Comparison of ENCODE assay signal across 8 cellular contexts in genomic region chr4:7803992-7804758, GRCh38.
A peak's percentile ranks its signal among the peaks of the same experiment; 100 is the strongest.
DNase-seq lines count a peak whose midpoint lies in the region; ATAC-seq and TF ChIP-seq lines count a peak whose summit lies in the region.

No MANE protein-coding gene starts in this region.

- no peak overlapping the region for H3K4me3 ChIP-seq in OCI-LY3 (ENCODE audit: low read length)

- peak overlapping the region; percentile 46; the same call in 1 of the 2 replicates for H2AFZ ChIP-seq in OCI-LY3 (ENCODE audit: low read depth, low read length)

- H3K4me1 ChIP-seq in ES-I3 (ENCODE audit: insufficient read depth, low read length) (peaks cover 39% of the 10 kb centered on the region), OCI-LY3 (ENCODE audit: low read length) (no peaks in the 10 kb centered on the region)

- peak overlapping the region in 2 of 10 donors; percentile 12 to 33 for H3K27ac Mint-ChIP-seq in naive thymus-derived CD8-positive, alpha-beta T cell
- H3K27ac Mint-ChIP-seq in stimulated activated naive B cell treated with anti-CD40 and anti-IgM and Interleukin-4, amounts not matched to agents 10 μg/mL and 1 μg/mL and 100 μg/mL, for 72 hours, result no peak overlapping the region

- H3K4me3 Mint-ChIP-seq in naive thymus-derived CD8-positive, alpha-beta T cell, result no peak overlapping the region
- H3K4me3 Mint-ChIP-seq in stimulated activated naive B cell treated with anti-CD40 and anti-IgM and Interleukin-4, amounts not matched to agents 10 μg/mL and 1 μg/mL and 100 μg/mL, for 72 hours, result no peak overlapping the region

- H3K36me3 ChIP-seq in ES-I3 (ENCODE audit: insufficient read depth, low read length), result peaks cover 16% of the 10 kb centered on the region
- no peaks in the 10 kb centered on the region for H3K36me3 ChIP-seq in OCI-LY3 (replicated peaks; ENCODE audit: low read depth, low read length)

- ATAC-seq in HG03280 (IDR thresholded peaks at IDR 0.05; ENCODE audit: unreplicated experiment) (peak; percentile 54), GM21515 (IDR thresholded peaks at IDR 0.05; ENCODE audit: unreplicated experiment) (no peak)
- peak; percentile 62 to 81 for ATAC-seq in naive thymus-derived CD8-positive, alpha-beta T cell
- peak; percentile 71 to 77 for ATAC-seq in stimulated activated naive B cell treated with anti-CD40 and anti-IgM and Interleukin-4, amounts not matched to agents 10 μg/mL and 1 μg/mL and 100 μg/mL, for 72 hours (replicated peaks)

- no peaks in the 10 kb centered on the region for H4K20me1 ChIP-seq in OCI-LY3 (ENCODE audit: insufficient read depth, low read length)

- peaks cover 0 to 37% (median 11%) of the 10 kb centered on the region in 3 donors for H3K36me3 Mint-ChIP-seq in naive thymus-derived CD8-positive, alpha-beta T cell
- no peaks in the 10 kb centered on the region for H3K36me3 Mint-ChIP-seq in stimulated activated naive B cell treated with anti-CD40 and anti-IgM and Interleukin-4, amounts not matched to agents 10 μg/mL and 1 μg/mL and 100 μg/mL, for 72 hours

- H3K4me1 Mint-ChIP-seq in naive thymus-derived CD8-positive, alpha-beta T cell, result peaks cover 6 to 13% (median 10%) of the 10 kb centered on the region in 4 donors
- H3K4me1 Mint-ChIP-seq in stimulated activated naive B cell treated with anti-CD40 and anti-IgM and Interleukin-4, amounts not matched to agents 10 μg/mL and 1 μg/mL and 100 μg/mL, for 72 hours, result peaks cover 5 to 6% of the 10 kb centered on the region in 2 donors

- H3K9me3 Mint-ChIP-seq in naive thymus-derived CD8-positive, alpha-beta T cell, result no peaks in the 10 kb centered on the region
- no peaks in the 10 kb centered on the region for H3K9me3 Mint-ChIP-seq in stimulated activated naive B cell treated with anti-CD40 and anti-IgM and Interleukin-4, amounts not matched to agents 10 μg/mL and 1 μg/mL and 100 μg/mL, for 72 hours

- no peaks in the 10 kb centered on the region for H3K27me3 Mint-ChIP-seq in naive thymus-derived CD8-positive, alpha-beta T cell
- H3K27me3 Mint-ChIP-seq in stimulated activated naive B cell treated with anti-CD40 and anti-IgM and Interleukin-4, amounts not matched to agents 10 μg/mL and 1 μg/mL and 100 μg/mL, for 72 hours, result peaks cover 45 to 47% of the 10 kb centered on the region in 2 donors

- TF ChIP-seq CTCF in OCI-LY3 (IDR thresholded peaks at IDR 0.05; ENCODE audit: low read depth, low read length), result peak; percentile 89

- peak overlapping the region; percentile 17; the same call in 1 of the 2 replicates for H3K4me2 ChIP-seq in OCI-LY3 (ENCODE audit: low read length)

- H3K79me2 ChIP-seq in OCI-LY3 (ENCODE audit: low read length), result no peaks in the 10 kb centered on the region

- no peaks in the 10 kb centered on the region for H3K9me3 ChIP-seq in ES-I3 (ENCODE audit: control insufficient read depth, insufficient read depth, low read length)
- H3K9me3 ChIP-seq in OCI-LY3 (ENCODE audit: insufficient read depth, low read length), result no peaks in the 10 kb centered on the region

- H3K27me3 ChIP-seq in OCI-LY3 (ENCODE audit: low read depth, low read length), result peaks cover 24% of the 10 kb centered on the region

- POLR2A ChIA-PET in naive thymus-derived CD8-positive, alpha-beta T cell (lab: Charles Lee), result interaction anchor here (1.5 kb wide), 1 partner anchor 135 kb away, joined by 4 read pairs; the partner anchor contains the start of gene AFAP1

- DNase-seq in activated T-cell treated with anti-CD3 and anti-CD28 coated beads, Interleukin-2, amount 50 U/mL, for 1 hour, result peak; percentile 84
- DNase-seq in fibroblast of gingiva (ENCODE audit: low read depth), result peak; percentile 60
- peak; percentile 50 to 84 (median 68) for DNase-seq in naive thymus-derived CD8-positive, alpha-beta T cell
- DNase-seq in stimulated activated naive B cell treated with anti-CD40 and anti-IgM and Interleukin-4, amounts not matched to agents 10 μg/mL and 1 μg/mL and 100 μg/mL, for 72 hours, result peak; percentile 57

- H3K9ac ChIP-seq in ES-I3 (ENCODE audit: low read depth, low read length) (peak overlapping the region; percentile 27; the same call in 1 of the 2 replicates), OCI-LY3 (ENCODE audit: low read length) (no peak overlapping the region)

- H3K27ac ChIP-seq in OCI-LY3 (ENCODE audit: low read length), result no peak overlapping the region
